20 cellular contexts compared by ENCODE assay signal in the genomic region with DNA sequence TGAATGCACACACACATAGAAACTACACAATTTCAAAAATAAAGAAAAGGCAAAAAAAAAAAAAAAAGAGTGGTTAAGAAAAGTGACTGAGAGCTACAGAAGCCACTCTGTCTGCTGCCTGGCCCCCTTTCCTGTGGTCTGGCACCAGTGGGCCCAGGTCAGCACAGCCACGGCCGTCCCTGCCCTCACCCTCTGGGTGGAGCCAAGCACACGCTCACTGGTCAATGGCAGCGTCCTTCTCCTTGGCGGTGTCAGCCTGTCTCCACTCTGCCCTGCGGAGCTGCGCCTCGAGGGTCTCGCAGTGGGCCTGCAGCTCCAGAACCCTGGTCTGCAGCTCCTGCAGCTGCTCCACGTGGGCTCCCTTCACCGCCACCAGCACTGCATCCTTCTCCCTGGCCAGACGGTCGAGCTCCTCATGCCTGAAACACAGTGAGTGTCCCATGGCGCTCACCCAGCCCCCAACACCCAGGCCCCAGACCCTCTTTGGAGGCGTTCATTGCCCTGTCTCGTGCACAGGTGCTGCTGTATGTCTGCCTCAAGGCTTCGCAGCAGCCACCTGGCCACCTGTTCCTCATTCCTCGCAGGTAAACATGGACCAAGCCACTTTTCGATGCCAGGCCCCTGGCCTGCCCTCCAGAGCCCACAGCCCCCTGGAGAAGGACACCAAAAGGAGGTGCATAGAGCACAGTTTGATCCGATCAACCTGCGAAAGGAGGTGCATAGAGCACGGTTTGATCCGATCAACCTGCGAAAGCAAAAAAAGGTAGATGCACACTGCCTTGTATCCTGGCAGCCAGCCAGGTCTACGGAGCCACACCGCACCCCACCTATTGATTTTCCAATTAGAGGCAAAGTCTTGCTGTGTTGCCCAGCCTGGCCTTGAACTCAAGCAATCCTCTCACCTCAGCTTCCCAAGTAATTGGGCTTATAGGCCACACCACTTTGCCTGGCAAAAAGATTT. TPM values are rescaled to one million over a fixed set of nuclear protein-coding genes. Genes with fewer than 3 reads are reported as not detected.
DNase-seq lines count a peak whose midpoint lies in the region; ATAC-seq, FAIRE-seq and TF ChIP-seq lines count a peak whose summit lies in the region.
"Had no signal": no experiment of that assay in that cellular context is flagged by ENCODE, and none has a peak within 500 bp of the region (broad histone marks: within the 10 kb centered on the region; RNA-seq: fewer than 3 reads in every experiment).

No MANE protein-coding gene starts in this region.

- TF ChIP-seq RAD21 in HepG2 (CRISPR knock-in tag; IDR thresholded peaks at IDR 0.05): no peak

- no peaks in the 10 kb centered on the region for H3K79me2 ChIP-seq in HepG2 (ENCODE audit: insufficient read depth, low read length)
- H3K79me2 ChIP-seq in H9 (ENCODE audit: insufficient read depth, low read length): no peaks in the 10 kb centered on the region

- H3K56ac ChIP-seq in H9 (ENCODE audit: insufficient read length, low read depth, low read length): no peak overlapping the region

- H3K4me1 Mint-ChIP-seq in H9: no peaks in the 10 kb centered on the region

- 0 out of 2 replicates have a peak, but pooled peaks have one; percentile 20 for TF ChIP-seq CTCF in HepG2 (CRISPR knock-in tag; IDR thresholded peaks at IDR 0.05)
- no peak for TF ChIP-seq CTCF in H9 (conservative IDR thresholded peaks at IDR 0.05)

- H3K36me3 ChIP-seq in HepG2 (replicated peaks in 1 of 2; ENCODE audit: control insufficient read depth in 1 of 2, insufficient read depth in 2 of 2, low read length in 2 of 2): peaks cover 9 to 30% of the 10 kb centered on the region in 2 experiments

- H2BK15ac ChIP-seq in H9 (ENCODE audit: low read depth, low read length): no peak overlapping the region

- no peak overlapping the region for H2BK20ac ChIP-seq in H9 (ENCODE audit: low read depth, low read length, poor library complexity, severe bottlenecking)

- H2AK5ac ChIP-seq in H9 (ENCODE audit: insufficient read length, low read length): no peak overlapping the region

- no peak overlapping the region for H3K4me3 Mint-ChIP-seq in H9
- H3K4me3 Mint-ChIP-seq: B cell; CD4-positive, alpha-beta T cell had no signal

- no peak overlapping the region for H3K23ac ChIP-seq in H9 (ENCODE audit: insufficient read length, low read depth, low read length)

- H3K4me1 ChIP-seq in HepG2 (ENCODE audit: insufficient read depth, low read length): peaks cover 8% of the 10 kb centered on the region
- no peaks in the 10 kb centered on the region for H3K4me1 ChIP-seq in H9 (ENCODE audit: insufficient read depth, low read length)

- no peak overlapping the region for H3K18ac ChIP-seq in H9 (ENCODE audit: insufficient read length, low read depth, low read length)

- H2AFZ ChIP-seq in HepG2 (ENCODE audit: low read length): no peak overlapping the region
- H2AFZ ChIP-seq in H9 (ENCODE audit: low read length): no peak overlapping the region

- ATAC-seq in Right ventricle myocardium superior (ENCODE audit: poor library complexity): no peak
- ATAC-seq in HepG2: peak; percentile 42
- ATAC-seq: PC-3 had no signal

- H3K9ac ChIP-seq in HepG2 (ENCODE audit: insufficient read depth, low read depth, low read length): no peak overlapping the region
- no peak overlapping the region for H3K9ac ChIP-seq in H9 (ENCODE audit: extremely low read depth, insufficient read length, low read length)

- DNase-seq in Right ventricle myocardium superior: peak; percentile 18
- no peak for DNase-seq in cardiac septum (ENCODE audit: low spot score)
- peak; percentile 41 for DNase-seq in NCI-H345 (lab: John Stamatoyannopoulos, UW)
- DNase-seq in HepG2 (ENCODE audit: low spot score): no peak
- no peak for DNase-seq in H9
- DNase-seq in head of caudate nucleus: no peak
- DNase-seq in KG1 (lab: John Stamatoyannopoulos, UW): no peak
- DNase-seq: CD4-positive, alpha-beta T cell; DND-41; GDM1; KBM-7; NCI-H1092 treated with DMSO at 0.1 percent for 48 hours; NCI-H2081; NCI-H526; PC-3 had no signal

- H3K9me3 ChIP-seq in HepG2 (ENCODE audit: low read length): no peaks in the 10 kb centered on the region
- H3K9me3 ChIP-seq in H9 (ENCODE audit: control insufficient read depth, low read depth, low read length): no peaks in the 10 kb centered on the region

- H2BK5ac ChIP-seq in H9 (ENCODE audit: insufficient read length, low read length): no peak overlapping the region

- H3K27ac ChIP-seq in HepG2 (ENCODE audit: extremely low read length, insufficient read depth, low read length) (no peak overlapping the region), H9 (ENCODE audit: insufficient read length, low read depth, low read length) (no peak overlapping the region)
- H3K27ac ChIP-seq: HL-60, SK-N-MC had no signal

- FAIRE-seq in HepG2 (lab: Jason Lieb, UNC): peak; percentile 47
- FAIRE-seq: D721Med, GM12892 had no signal

- no peak overlapping the region for H3K4me3 ChIP-seq in HepG2 (replicated peaks in 1 of 3; ENCODE audit: insufficient read depth in 1 of 3, low read depth in 2 of 3, low read length in 3 of 3)
- H3K4me3 ChIP-seq: SK-N-MC had no signal

- H3K14ac ChIP-seq in H9 (ENCODE audit: insufficient read depth, low read length): no peak overlapping the region

- no peak overlapping the region for H2BK120ac ChIP-seq in H9 (ENCODE audit: low read depth, low read length, poor library complexity, severe bottlenecking)

- in situ Hi-C loops in HepG2 (cut with HindIII; ENCODE audit: extremely low pct_ligation_motif_present, low pct_unique_long_range_greater_than_20kb): no loop called here

- no peaks in the 10 kb centered on the region for H3K23me2 ChIP-seq in H9 (ENCODE audit: insufficient read length, low read depth, low read length, poor library complexity, severe bottlenecking)

- intact Hi-C loops in Right ventricle myocardium superior (cut with DNase I): no loop called here
- intact Hi-C loops in cardiac septum (cut with DNase I): no loop called here
- intact Hi-C loops in HepG2 (cut with micrococcal nuclease; ENCODE audit: unreplicated experiment): no loop called here
- intact Hi-C loops in head of caudate nucleus (cut with DNase I): no loop called here

- BruUV-seq in HepG2 (replicated peaks; lab: Mats Ljungman, UMichigan): no TSS peak

- no peak overlapping the region for H4K5ac ChIP-seq in H9 (ENCODE audit: insufficient read length, low read depth, low read length)

- CTCF ChIA-PET in HepG2 (lab: Yijun Ruan, JAX; ENCODE audit: low intra/inter-chr PET ratio, low total read pairs): no interaction called here

- H3K79me1 ChIP-seq in H9 (ENCODE audit: insufficient read depth, low read depth, low read length, poor library complexity, severe bottlenecking): no peaks in the 10 kb centered on the region

- no peak for TF ChIP-seq POLR2A in HepG2 (IDR thresholded peaks at IDR 0.05; ENCODE audit: insufficient read depth in 1 of 2, low read depth in 2 of 2, low read length in 2 of 2)

- peaks cover 3 to 9% (median 8%) of the 10 kb centered on the region in 3 experiments; a peak in 5 of 7 replicates for H3K36me3 Mint-ChIP-seq in H9 (ENCODE audit: insufficient read depth in 1 of 3, low read depth in 3 of 3)

- no peak overlapping the region for H3K27ac Mint-ChIP-seq in H9
- H3K27ac Mint-ChIP-seq: B cell; CD4-positive, alpha-beta T cell had no signal

- no peak overlapping the region for H4K91ac ChIP-seq in H9 (ENCODE audit: insufficient read length, low read depth, low read length)

- H4K8ac ChIP-seq in H9 (replicated peaks; ENCODE audit: insufficient read length, low read depth, low read length): no peak overlapping the region

- H3K27me3 Mint-ChIP-seq in H9 (ENCODE audit: low read depth): peaks cover 32% of the 10 kb centered on the region
- H3K27me3 Mint-ChIP-seq: B cell; CD4-positive, alpha-beta T cell had no signal

- POLR2A ChIA-PET in HepG2 (lab: Yijun Ruan, JAX): interaction anchor here (1.1 kb wide), 1 partner anchor 18 kb away, joined by 3 read pairs; no protein-coding TSS in a partner anchor

- no peak overlapping the region for H3K4ac ChIP-seq in H9 (ENCODE audit: low read depth, low read length)

- TF ChIP-seq EP300 in HepG2 (IDR thresholded peaks at IDR 0.05; ENCODE audit: low read depth in 2 of 2, low read length in 2 of 2) (no peak), HepG2 (CRISPR knock-in tag; IDR thresholded peaks at IDR 0.05; ENCODE audit: borderline replicate concordance) (no peak)

- no peaks in the 10 kb centered on the region for H3K9me3 Mint-ChIP-seq in H9
- H3K9me3 Mint-ChIP-seq: CD4-positive, alpha-beta T cell had no signal

- no peak overlapping the region for H3T11ph ChIP-seq in H9 (ENCODE audit: low read length)

- H3K4me2 ChIP-seq in HepG2 (ENCODE audit: low read depth, low read length) (no peak overlapping the region), H9 (ENCODE audit: insufficient read depth, insufficient read length, low read length) (no peak overlapping the region)

- H4K20me1 ChIP-seq in HepG2 (ENCODE audit: insufficient read depth, low read length) (no peaks in the 10 kb centered on the region), H9 (ENCODE audit: control insufficient read depth, insufficient read depth, insufficient read length) (no peaks in the 10 kb centered on the region)

- H3K27me3 ChIP-seq in HepG2 (ENCODE audit: control insufficient read depth in 1 of 2, insufficient read depth in 2 of 2, low read length in 2 of 2): no peaks in the 10 kb centered on the region
- no peaks in the 10 kb centered on the region for H3K27me3 ChIP-seq in H9 (ENCODE audit: insufficient read depth, low read length)

- WGBS in HepG2 (ENCODE audit: low lambda C conversion rate): 89% methylated on average over 26 of the region's 26 CpGs
- WGBS in H9 (ENCODE audit: extremely low coverage, insufficient read length, low lambda C conversion rate): no CpG with 5 or more reads among the region's 26 CpGs

- H2BK12ac ChIP-seq in H9 (ENCODE audit: insufficient read length, low read depth, low read length): no peak overlapping the region

RNA-seq across cellular contexts. Expression of a gene that starts 24.4 kb away (rescaled TPM):
- total RNA-seq in Right ventricle myocardium superior (8.6 TPM), cardiac septum (10.6 TPM), HepG2 (2016; rRNA removed; fragmentation: Illumina TruSeq; extraction: Trizol) (54.8 and 59.9 TPM in 2 replicates), H9 (2021) (11.0 and 14.6 TPM in 2 replicates)
- 85.1 and 122 TPM in 2 replicates for total RNA-seq in HepG2 (2016; cell fraction: cytosol; rRNA removed; fragmentation: Illumina TruSeq; extraction: Trizol; ENCODE audit: low read depth)
- 54.5 and 62.8 TPM in 2 replicates for total RNA-seq in HepG2 (2016; cell fraction: insoluble cytoplasmic fraction; rRNA removed; fragmentation: Illumina TruSeq; extraction: Trizol)
- 78.3 and 105 TPM in 2 replicates for total RNA-seq in HepG2 (2016; cell fraction: membrane; rRNA removed; fragmentation: Illumina TruSeq; extraction: Trizol)
- total RNA-seq in HepG2 (2016; cell fraction: nucleus; rRNA removed; fragmentation: Illumina TruSeq; extraction: Trizol): 40.6 and 45.1 TPM in 2 replicates
- polyA plus RNA-seq in HepG2 (2011; rRNA removed): 59.3 and 69.8 TPM in 2 replicates
- 59.9 and 140 TPM in 2 replicates for polyA plus RNA-seq in HepG2 (2011; cell fraction: cytosol; rRNA removed)
- 103 and 130 TPM in 2 replicates for polyA plus RNA-seq in HepG2 (2011; cell fraction: nucleus; rRNA removed)
- polyA plus RNA-seq in HepG2 (2012): 48.8 and 63.7 TPM in 2 replicates
- 113 and 149 TPM in 2 replicates for polyA plus RNA-seq in HepG2 (2016; cell fraction: cytosol; fragmentation: Illumina TruSeq; extraction: Trizol; ENCODE audit: low read depth)
- polyA plus RNA-seq in HepG2 (2016; cell fraction: insoluble cytoplasmic fraction; fragmentation: Illumina TruSeq; extraction: Trizol; ENCODE audit: low read depth): 62.5 and 66.4 TPM in 2 replicates
- 95.1 and 110 TPM in 2 replicates for polyA plus RNA-seq in HepG2 (2016; cell fraction: membrane; fragmentation: Illumina TruSeq; extraction: Trizol; ENCODE audit: low read depth)
- polyA plus RNA-seq in HepG2 (2016; cell fraction: nucleus; fragmentation: Illumina TruSeq; extraction: Trizol; ENCODE audit: insufficient read depth, low read depth): 121 and 124 TPM in 2 replicates
- 23.1 and 32.6 TPM in 2 replicates for polyA minus RNA-seq in HepG2 (2011; rRNA and poly(A)+ RNA removed; ENCODE audit: low replicate concordance)
- polyA minus RNA-seq in HepG2 (2011; cell fraction: cytosol; rRNA and poly(A)+ RNA removed): 18.1 and 19.8 TPM in 2 replicates
- polyA minus RNA-seq in HepG2 (2011; cell fraction: nucleus; rRNA and poly(A)+ RNA removed): 27.6 and 37.2 TPM in 2 replicates

RNA-seq across cellular contexts. Expression of a gene that starts 40.6 kb away (rescaled TPM):
- 10.0 TPM for total RNA-seq in Right ventricle myocardium superior
- total RNA-seq in cardiac septum: 20.7 TPM
- 99.9 and 242 TPM in 2 replicates for total RNA-seq in HepG2 (2016; rRNA removed; fragmentation: Illumina TruSeq; extraction: Trizol)
- total RNA-seq in HepG2 (2016; cell fraction: cytosol; rRNA removed; fragmentation: Illumina TruSeq; extraction: Trizol; ENCODE audit: low read depth): 51.0 and 61.4 TPM in 2 replicates
- 83.6 and 248 TPM in 2 replicates for total RNA-seq in HepG2 (2016; cell fraction: insoluble cytoplasmic fraction; rRNA removed; fragmentation: Illumina TruSeq; extraction: Trizol)
- 88.3 and 97.4 TPM in 2 replicates for total RNA-seq in HepG2 (2016; cell fraction: membrane; rRNA removed; fragmentation: Illumina TruSeq; extraction: Trizol)
- 164 and 200 TPM in 2 replicates for total RNA-seq in HepG2 (2016; cell fraction: nucleus; rRNA removed; fragmentation: Illumina TruSeq; extraction: Trizol)
- 349 and 598 TPM in 2 replicates for polyA plus RNA-seq in HepG2 (2011; rRNA removed)
- polyA plus RNA-seq in HepG2 (2011; cell fraction: cytosol; rRNA removed): 384 and 554 TPM in 2 replicates
- polyA plus RNA-seq in HepG2 (2011; cell fraction: nucleus; rRNA removed): 293 and 327 TPM in 2 replicates
- polyA plus RNA-seq in HepG2 (2012): 348 and 404 TPM in 2 replicates
- 38.7 and 40.7 TPM in 2 replicates for polyA plus RNA-seq in HepG2 (2016; cell fraction: cytosol; fragmentation: Illumina TruSeq; extraction: Trizol; ENCODE audit: low read depth)
- 95.9 and 111 TPM in 2 replicates for polyA plus RNA-seq in HepG2 (2016; cell fraction: insoluble cytoplasmic fraction; fragmentation: Illumina TruSeq; extraction: Trizol; ENCODE audit: low read depth)
- polyA plus RNA-seq in HepG2 (2016; cell fraction: membrane; fragmentation: Illumina TruSeq; extraction: Trizol; ENCODE audit: low read depth): 61.0 and 65.9 TPM in 2 replicates
- polyA plus RNA-seq in HepG2 (2016; cell fraction: nucleus; fragmentation: Illumina TruSeq; extraction: Trizol; ENCODE audit: insufficient read depth, low read depth): 334 and 368 TPM in 2 replicates
- 181 and 1,731 TPM in 2 replicates for polyA minus RNA-seq in HepG2 (2011; rRNA and poly(A)+ RNA removed; ENCODE audit: low replicate concordance)
- polyA minus RNA-seq in HepG2 (2011; cell fraction: cytosol; rRNA and poly(A)+ RNA removed): 365 and 408 TPM in 2 replicates
- 137 and 145 TPM in 2 replicates for polyA minus RNA-seq in HepG2 (2011; cell fraction: nucleus; rRNA and poly(A)+ RNA removed)
- 26.0 and 28.4 TPM in 2 replicates for total RNA-seq in H9 (2021)

Comparison
In these comparisons a context has a peak if more than half of its experiments do, and no peak if none do; other contexts are left out.
1. DNase-seq: peak in Right ventricle myocardium superior (single experiment) and NCI-H345 (single experiment); none in cardiac septum (single experiment), HepG2 (single experiment), H9 (single experiment), head of caudate nucleus (0 of 42) and KG1 (single experiment).